Comparison of ENCODE assay signal across 8 cellular contexts in genomic region chr4:8117278-8117682, GRCh38. TPM values are rescaled to one million over a fixed set of nuclear protein-coding genes. Genes with fewer than 3 reads are reported as not detected.
DNase-seq lines count a peak whose midpoint lies in the region; ATAC-seq, FAIRE-seq and TF ChIP-seq lines count a peak whose summit lies in the region.

No MANE protein-coding gene starts in this region.

- peaks cover 2% of the 10 kb centered on the region for H3K27me3 Mint-ChIP-seq in neural progenitor cell (ENCODE audit: insufficient read depth, low read depth)

- CTCF ChIA-PET in A549 (lab: Yijun Ruan, JAX), result interaction anchor here (0.8 to 1.4 kb wide), 3 partner anchors 14 to 294 kb away, joined by 3 read pairs; no protein-coding TSS in a partner anchor

- no peaks in the 10 kb centered on the region for H3K36me3 Mint-ChIP-seq in neural progenitor cell

- no peak for TF ChIP-seq EP300 in A549 (IDR thresholded peaks at IDR 0.05)

- H3K4me1 Mint-ChIP-seq in neural progenitor cell, result peaks cover 13% of the 10 kb centered on the region

- H3K4me2 ChIP-seq in A549 (no peak overlapping the region), neural progenitor cell (no peak overlapping the region)

- no peaks in the 10 kb centered on the region for H3K27me3 ChIP-seq in neural progenitor cell

- TF ChIP-seq CTCF in A549 (IDR thresholded peaks at IDR 0.05) (no peak), neural progenitor cell (IDR thresholded peaks at IDR 0.05) (no peak)

- H3K9ac ChIP-seq in neural progenitor cell, result no peak overlapping the region

- no peak overlapping the region for H3K4me3 Mint-ChIP-seq in neural progenitor cell

- H3K9me3 ChIP-seq in A549, result no peaks in the 10 kb centered on the region
- H3K9me3 ChIP-seq in neural progenitor cell (ENCODE audit: low read depth), result no peaks in the 10 kb centered on the region

- ATAC-seq in A549 (peak; percentile 35 to 86; a peak in 4 of 6 replicates), HG02763 (IDR thresholded peaks at IDR 0.05; ENCODE audit: unreplicated experiment) (no peak), HG02623 (IDR thresholded peaks at IDR 0.05; ENCODE audit: unreplicated experiment) (no peak)

- peaks cover 7% of the 10 kb centered on the region; the same call in 1 of the 3 replicates for H3K4me1 ChIP-seq in A549
- H3K4me1 ChIP-seq in neural progenitor cell, result no peaks in the 10 kb centered on the region

- H3K4me3 ChIP-seq in A549 (no peak overlapping the region), neural progenitor cell (no peak overlapping the region)

- FAIRE-seq in A549 (lab: Jason Lieb, UNC), result no peak

- no peak overlapping the region for H3K27ac ChIP-seq in A549
- H3K27ac ChIP-seq in neural progenitor cell, result no peak overlapping the region

- TF ChIP-seq POLR2A in A549 (IDR thresholded peaks at IDR 0.05; ENCODE audit: low read length), result no peak

- POLR2A ChIA-PET in A549 (lab: Yijun Ruan, JAX), result no interaction called here

- no peak overlapping the region for H2AFZ ChIP-seq in neural progenitor cell (replicated peaks)

- no peaks in the 10 kb centered on the region for H3K79me2 ChIP-seq in neural progenitor cell (ENCODE audit: low read depth)

- TF ChIP-seq RAD21 in A549 (conservative IDR thresholded peaks at IDR 0.05 in 1 of 2, IDR thresholded peaks at IDR 0.05 in 1 of 2), result no peak

- no peaks in the 10 kb centered on the region for H3F3A ChIP-seq in neural progenitor cell (ENCODE audit: low read depth)

- H3K36me3 ChIP-seq in neural progenitor cell, result no peaks in the 10 kb centered on the region

- H3K27ac Mint-ChIP-seq in neural progenitor cell, result no peak overlapping the region

- DNase-seq in A549 (ENCODE audit: low read depth in 1 of 2, low spot score in 1 of 2) (peak; percentile 40 to 67), GM19240 (ENCODE audit: insufficient read length, low spot score) (peak; percentile 35), RKO (ENCODE audit: low spot score) (peak; percentile 15), cerebellar cortex (ENCODE audit: low spot score) (peak; percentile 46), neural progenitor cell (ENCODE audit: low spot score) (peak; percentile 45), NCI-H1930 (lab: John Stamatoyannopoulos, UW) (no peak)

- WGBS in A549 (ENCODE audit: missing lambda C conversion rate), result 30% methylated on average over 4 of the region's 4 CpGs

- peaks cover 6% of the 10 kb centered on the region for H3K9me3 Mint-ChIP-seq in neural progenitor cell

- no peaks in the 10 kb centered on the region for H4K20me1 ChIP-seq in neural progenitor cell (ENCODE audit: low read depth)

TF ChIP-seq in A549, 52 proteins besides CTCF, POLR2A, EP300 and RAD21:
- TF ChIP-seq CHD2 (IDR thresholded peaks at IDR 0.05; ENCODE audit: low read length, partially characterized antibody) (no peak), BHLHE40 (IDR thresholded peaks at IDR 0.05; ENCODE audit: low read depth, low read length) (no peak), NPAS2 (CRISPR knock-in tag; IDR thresholded peaks at IDR 0.05; ENCODE audit: borderline replicate concordance) (no peak), RCOR1 (IDR thresholded peaks at IDR 0.05; ENCODE audit: low read depth, low read length) (no peak), CHD4 (IDR thresholded peaks at IDR 0.05; ENCODE audit: borderline replicate concordance) (no peak), ZFP36 (IDR thresholded peaks at IDR 0.05; ENCODE audit: borderline replicate concordance, partially characterized antibody) (no peak), EHF (CRISPR knock-in tag; IDR thresholded peaks at IDR 0.05) (no peak), JUNB (IDR thresholded peaks at IDR 0.05) (no peak), PHF8 (IDR thresholded peaks at IDR 0.05; ENCODE audit: borderline replicate concordance, low read depth) (no peak), HDAC2 (IDR thresholded peaks at IDR 0.05) (no peak)
- TF ChIP-seq, protein P1, sequence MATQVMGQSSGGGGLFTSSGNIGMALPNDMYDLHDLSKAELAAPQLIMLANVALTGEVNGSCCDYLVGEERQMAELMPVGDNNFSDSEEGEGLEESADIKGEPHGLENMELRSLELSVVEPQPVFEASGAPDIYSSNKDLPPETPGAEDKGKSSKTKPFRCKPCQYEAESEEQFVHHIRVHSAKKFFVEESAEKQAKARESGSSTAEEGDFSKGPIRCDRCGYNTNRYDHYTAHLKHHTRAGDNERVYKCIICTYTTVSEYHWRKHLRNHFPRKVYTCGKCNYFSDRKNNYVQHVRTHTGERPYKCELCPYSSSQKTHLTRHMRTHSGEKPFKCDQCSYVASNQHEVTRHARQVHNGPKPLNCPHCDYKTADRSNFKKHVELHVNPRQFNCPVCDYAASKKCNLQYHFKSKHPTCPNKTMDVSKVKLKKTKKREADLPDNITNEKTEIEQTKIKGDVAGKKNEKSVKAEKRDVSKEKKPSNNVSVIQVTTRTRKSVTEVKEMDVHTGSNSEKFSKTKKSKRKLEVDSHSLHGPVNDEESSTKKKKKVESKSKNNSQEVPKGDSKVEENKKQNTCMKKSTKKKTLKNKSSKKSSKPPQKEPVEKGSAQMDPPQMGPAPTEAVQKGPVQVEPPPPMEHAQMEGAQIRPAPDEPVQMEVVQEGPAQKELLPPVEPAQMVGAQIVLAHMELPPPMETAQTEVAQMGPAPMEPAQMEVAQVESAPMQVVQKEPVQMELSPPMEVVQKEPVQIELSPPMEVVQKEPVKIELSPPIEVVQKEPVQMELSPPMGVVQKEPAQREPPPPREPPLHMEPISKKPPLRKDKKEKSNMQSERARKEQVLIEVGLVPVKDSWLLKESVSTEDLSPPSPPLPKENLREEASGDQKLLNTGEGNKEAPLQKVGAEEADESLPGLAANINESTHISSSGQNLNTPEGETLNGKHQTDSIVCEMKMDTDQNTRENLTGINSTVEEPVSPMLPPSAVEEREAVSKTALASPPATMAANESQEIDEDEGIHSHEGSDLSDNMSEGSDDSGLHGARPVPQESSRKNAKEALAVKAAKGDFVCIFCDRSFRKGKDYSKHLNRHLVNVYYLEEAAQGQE (IDR thresholded peaks at IDR 0.05), result no peak
- TF ChIP-seq, protein P2, sequence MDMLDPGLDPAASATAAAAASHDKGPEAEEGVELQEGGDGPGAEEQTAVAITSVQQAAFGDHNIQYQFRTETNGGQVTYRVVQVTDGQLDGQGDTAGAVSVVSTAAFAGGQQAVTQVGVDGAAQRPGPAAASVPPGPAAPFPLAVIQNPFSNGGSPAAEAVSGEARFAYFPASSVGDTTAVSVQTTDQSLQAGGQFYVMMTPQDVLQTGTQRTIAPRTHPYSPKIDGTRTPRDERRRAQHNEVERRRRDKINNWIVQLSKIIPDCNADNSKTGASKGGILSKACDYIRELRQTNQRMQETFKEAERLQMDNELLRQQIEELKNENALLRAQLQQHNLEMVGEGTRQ (IDR thresholded peaks at IDR 0.05), result no peak

RNA-seq across cellular contexts. Expression of gene ABLIM2, which starts 41.3 kb away (rescaled TPM):
- polyA plus RNA-seq in A549 (2011; rRNA removed), result 0.21 and 0.37 TPM in 2 replicates
- polyA plus RNA-seq in A549 (2012; cell fraction: cytosol; rRNA removed), result 0.19 and 0.46 TPM in 2 replicates
- polyA plus RNA-seq in A549 (2012; cell fraction: nucleus; rRNA removed), result 0.34 TPM in 2 replicates
- 0.31 to 0.40 TPM (median 0.32 TPM) in 3 replicates for polyA plus RNA-seq in A549 (2017; fragmentation: RNase III; extraction: RNeasy Plus Mini Kit Qiagen cat#74134 plus additional on column Dnase treatment)
- 0.12 and 0.68 TPM in 2 replicates for polyA minus RNA-seq in A549 (2011; rRNA and poly(A)+ RNA removed)
- 0.24 and 1.2 TPM in 2 replicates for total RNA-seq in neural progenitor cell (ENCODE audit: low replicate concordance)

Comparison
In these comparisons a context has a peak if more than half of its experiments do, and no peak if none do; other contexts are left out.
1. ATAC-seq: peak in A549 (2 of 2); none in HG02763 (single experiment) and HG02623 (single experiment).
2. DNase-seq: peak in A549 (2 of 2), GM19240 (single experiment), RKO (single experiment), cerebellar cortex (single experiment) and neural progenitor cell (single experiment); none in NCI-H1930 (0 of 2).